1 cellular context compared by ENCODE assay signal in genomic region chr1:233215135-233215722, GRCh38.
TF ChIP-seq lines count a peak whose summit lies in the region.

No MANE protein-coding gene starts in this region.

TF ChIP-seq in HEK293, 187 proteins besides CTCF, POLR2A, EP300 and RAD21 (continued from another document):
- TF ChIP-seq ZNF580 (tag by site-specific recombination; IDR thresholded peaks at IDR 0.05), result no peak
- no peak for TF ChIP-seq PATZ1 (tag by site-specific recombination; IDR thresholded peaks at IDR 0.05)
- TF ChIP-seq FEZF1 (tag by site-specific recombination; IDR thresholded peaks at IDR 0.05), result peak; percentile 48; the same call in 1 of the 2 replicates
- TF ChIP-seq RBAK (tag by site-specific recombination; IDR thresholded peaks at IDR 0.05), result no peak
- TF ChIP-seq ZBTB10 (tag by site-specific recombination; IDR thresholded peaks at IDR 0.05), result no peak
- TF ChIP-seq ZNF747 (tag by site-specific recombination; IDR thresholded peaks at IDR 0.05), result no peak
- peak; percentile 94 for TF ChIP-seq ZBTB17 (tag by site-specific recombination; IDR thresholded peaks at IDR 0.05)
- TF ChIP-seq SALL2 (tag by site-specific recombination; IDR thresholded peaks at IDR 0.05; ENCODE audit: borderline replicate concordance), result no peak
- TF ChIP-seq ZNF148 (tag by site-specific recombination; IDR thresholded peaks at IDR 0.05; ENCODE audit: borderline replicate concordance), result no peak
- TF ChIP-seq GFI1B (tag by site-specific recombination; IDR thresholded peaks at IDR 0.05), result peak; percentile 39; the same call in 1 of the 2 replicates
- TF ChIP-seq ZBTB26 (tag by site-specific recombination; optimal IDR thresholded peaks at IDR 0.05), result no peak
- 0 out of 2 replicates have a peak, but pooled peaks have one; percentile 42 for TF ChIP-seq ZNF121 (tag by site-specific recombination; IDR thresholded peaks at IDR 0.05)
- no peak for TF ChIP-seq ZNF335 (tag by site-specific recombination; conservative IDR thresholded peaks at IDR 0.05)
- no peak for TF ChIP-seq INSM2 (tag by site-specific recombination; IDR thresholded peaks at IDR 0.05)
- TF ChIP-seq KLF10 (tag by site-specific recombination; IDR thresholded peaks at IDR 0.05), result 0 out of 2 replicates have a peak, but pooled peaks have one; percentile 17
- no peak for TF ChIP-seq GLI4 (tag by site-specific recombination; IDR thresholded peaks at IDR 0.05)
- no peak for TF ChIP-seq AEBP2 (tag by site-specific recombination; IDR thresholded peaks at IDR 0.05; ENCODE audit: borderline replicate concordance)
